Comparison of ENCODE assay signal across 1 cellular context in genomic region chr10:68955414-68955785, GRCh38.
TF ChIP-seq lines count a peak whose summit lies in the region.

No MANE protein-coding gene starts in this region.

TF ChIP-seq in K562, 482 proteins besides CTCF, POLR2A, EP300 and RAD21:
- peak; percentile 79; the same call in 1 of the 2 replicates for TF ChIP-seq NFATC3 (IDR thresholded peaks at IDR 0.05)
- peak; percentile 33; the same call in 1 of the 2 replicates for TF ChIP-seq CHCHD3 (CRISPR knock-in tag; IDR thresholded peaks at IDR 0.05)
- peak; percentile 52; the same call in 1 of the 2 replicates for TF ChIP-seq ERF (CRISPR knock-in tag; IDR thresholded peaks at IDR 0.05)
- TF ChIP-seq ZNF395 (CRISPR knock-in tag; IDR thresholded peaks at IDR 0.05): peak; percentile 20; the same call in 1 of the 2 replicates
- TF ChIP-seq KLF16 (IDR thresholded peaks at IDR 0.05): no peak
- TF ChIP-seq ZNF134 (CRISPR knock-in tag; conservative IDR thresholded peaks at IDR 0.05): 0 out of 2 replicates have a peak, but pooled peaks have one; percentile 17
- no peak for TF ChIP-seq ZNF511 (CRISPR knock-in tag; IDR thresholded peaks at IDR 0.05)
- TF ChIP-seq FOXA3 (CRISPR knock-in tag; conservative IDR thresholded peaks at IDR 0.05 in 1 of 2, IDR thresholded peaks at IDR 0.05 in 1 of 2): 0 out of 4 replicates have a peak, but pooled peaks of 1 of the 2 experiments have one; percentile 20
- TF ChIP-seq ZNF175 (CRISPR knock-in tag; IDR thresholded peaks at IDR 0.05; ENCODE audit: low read depth): 0 out of 2 replicates have a peak, but pooled peaks have one; percentile 5
- TF ChIP-seq NR1H2 (CRISPR knock-in tag; IDR thresholded peaks at IDR 0.05): 0 out of 2 replicates have a peak, but pooled peaks have one; percentile 15
- TF ChIP-seq EP400 (IDR thresholded peaks at IDR 0.05): no peak
- no peak for TF ChIP-seq RAD51 (IDR thresholded peaks at IDR 0.05; ENCODE audit: borderline replicate concordance, low read depth)
- TF ChIP-seq SRSF1 (IDR thresholded peaks at IDR 0.05; ENCODE audit: low read depth, low read length): no peak
- peak; percentile 74; the same call in 1 of the 2 replicates for TF ChIP-seq SNIP1 (IDR thresholded peaks at IDR 0.05; ENCODE audit: low read depth)
- no peak for TF ChIP-seq JUN (IDR thresholded peaks at IDR 0.05; ENCODE audit: borderline replicate concordance, low read depth, low read length)
- peak; percentile 19; the same call in 1 of the 2 replicates for TF ChIP-seq JUN (CRISPR knock-in tag; IDR thresholded peaks at IDR 0.05; ENCODE audit: borderline replicate concordance)
- 0 out of 2 replicates have a peak, but pooled peaks have one; percentile 5 for TF ChIP-seq E2F1 (CRISPR knock-in tag; IDR thresholded peaks at IDR 0.05)
- TF ChIP-seq SMARCE1 (IDR thresholded peaks at IDR 0.05): peak; percentile 36; the same call in 1 of the 2 replicates
- no peak for TF ChIP-seq ESRRA (IDR thresholded peaks at IDR 0.05; ENCODE audit: borderline replicate concordance, low read depth)
- TF ChIP-seq HMBOX1 (IDR thresholded peaks at IDR 0.05): peak; percentile 84
- no peak for TF ChIP-seq BCOR (IDR thresholded peaks at IDR 0.05)
- peak; percentile 71 for TF ChIP-seq BACH1 (tag; IDR thresholded peaks at IDR 0.05)
- peak; percentile 60 for TF ChIP-seq CHD1 (IDR thresholded peaks at IDR 0.05; ENCODE audit: low read length)
- peak in 1 of 2 experiments; percentile 11; a peak in 1 of 4 replicates for TF ChIP-seq ZNF639 (CRISPR knock-in tag; conservative IDR thresholded peaks at IDR 0.05 in 1 of 2, IDR thresholded peaks at IDR 0.05 in 1 of 2)
- 0 out of 2 replicates have a peak, but pooled peaks have one; percentile 13 for TF ChIP-seq ZBTB17 (CRISPR knock-in tag; IDR thresholded peaks at IDR 0.05)
TF ChIP-seq in K562: peak in this region for 17.
